In genomic region chr4:127964426-127965061, GRCh38 we compare ENCODE assay signal across 8 cellular contexts. TPM values are rescaled to one million over a fixed set of nuclear protein-coding genes. Genes with fewer than 3 reads are reported as not detected.
A peak's percentile ranks its signal among the peaks of the same experiment; 100 is the strongest.
DNase-seq lines count a peak whose midpoint lies in the region; ATAC-seq, FAIRE-seq and TF ChIP-seq lines count a peak whose summit lies in the region.
"Not testable (repeated sequence)": the region's sequence is repeated elsewhere in the genome, so short reads cannot be mapped to it uniquely, and the experiment has no call there.

No MANE protein-coding gene starts in this region.

- not testable (repeated sequence) for FAIRE-seq in HepG2 (lab: Jason Lieb, UNC)

- not testable (repeated sequence) for H3K9me3 ChIP-seq in AG04450 (ENCODE audit: control insufficient read depth, insufficient read depth, low read length); ectodermal cell (ENCODE audit: control insufficient read depth, low read length); HepG2 (ENCODE audit: low read length); skeletal muscle satellite cell (replicated peaks; ENCODE audit: low read length)

- peaks cover 51% of the 10 kb centered on the region for H3K79me2 ChIP-seq in HepG2 (ENCODE audit: insufficient read depth, low read length)

- H3K27ac ChIP-seq in AG04450 (ENCODE audit: low read depth, low read length) (peak overlapping the region; percentile 92), ectodermal cell (ENCODE audit: insufficient read depth, low read depth, low read length, poor library complexity, severe bottlenecking) (peak overlapping the region; percentile 44), HepG2 (ENCODE audit: extremely low read length, insufficient read depth, low read length) (peak overlapping the region; percentile 90)

- H3K36me3 ChIP-seq in ectodermal cell (ENCODE audit: control insufficient read depth, insufficient read depth, low read length); HepG2 (replicated peaks in 1 of 2; ENCODE audit: control insufficient read depth in 1 of 2, insufficient read depth in 2 of 2, low read length in 2 of 2); skeletal muscle satellite cell (ENCODE audit: insufficient read depth, low read length): not testable (repeated sequence)

- peak overlapping the region; percentile 94 for H3K4me3 Mint-ChIP-seq in activated CD4-positive, alpha-beta memory T cell treated with anti-CD3 and anti-CD28 coated beads for 36 hours

- POLR2A ChIA-PET in AG04450 (lab: Yijun Ruan, JAX) (interaction anchor here (0.9 to 1.5 kb wide), 6 partner anchors 10 to 96 kb away, joined by 3 to 17 read pairs (median 3); partner anchors contain the start of gene LARP1B), HepG2 (lab: Yijun Ruan, JAX) (interaction anchor here (0.6 to 3.0 kb wide), 15 partner anchors 9 to 332 kb away, joined by 3 to 52 read pairs (median 4); partner anchors contain the start of genes LARP1B and PLK4)
- POLR2A ChIA-PET in activated CD4-positive, alpha-beta memory T cell treated with anti-CD3 and anti-CD28 coated beads for 36 hours (lab: Charles Lee): interaction anchor here (1.1 to 2.5 kb wide), 5 partner anchors 33 to 323 kb away, joined by 6 to 44 read pairs (median 10); partner anchors contain the start of genes HSPA4L, LARP1B, PGRMC2 and PLK4

- intact Hi-C loops in activated CD4-positive, alpha-beta memory T cell treated with anti-CD3 and anti-CD28 coated beads for 36 hours (cut with micrococcal nuclease): loop anchor here (1.0 to 10.0 kb wide), 7 partner anchors 33 to 1130 kb away; partner anchors contain the start of genes C4orf33, HSPA4L, LARP1B and PLK4
- intact Hi-C loops in HepG2 (cut with micrococcal nuclease; ENCODE audit: unreplicated experiment): loop anchor here (2.0 to 10.0 kb wide), 3 partner anchors 84 to 320 kb away; partner anchors contain the start of genes HSPA4L, PGRMC2 and PLK4

- H4K20me1 ChIP-seq in HepG2 (ENCODE audit: insufficient read depth, low read length): not testable (repeated sequence)

- not testable (repeated sequence) for H2AFZ ChIP-seq in HepG2 (ENCODE audit: low read length)

- not testable (repeated sequence) for DNase-seq in AG04450 (ENCODE audit: low read depth, low spot score); HepG2 (ENCODE audit: low spot score)
- DNase-seq in NCI-H1092 treated with DMSO at 0.1 percent for 48 hours (lab: John Stamatoyannopoulos, UW): peak; percentile 56
- DNase-seq in activated CD4-positive, alpha-beta memory T cell treated with anti-CD3 and anti-CD28 coated beads for 36 hours: peak; percentile 44

- H3K4me1 ChIP-seq in ectodermal cell (ENCODE audit: control insufficient read depth, insufficient read depth, low read length); skeletal muscle satellite cell (ENCODE audit: control insufficient read depth, insufficient read depth, low read length): not testable (repeated sequence)
- peaks cover 41% of the 10 kb centered on the region for H3K4me1 ChIP-seq in HepG2 (ENCODE audit: insufficient read depth, low read length)

- not testable (repeated sequence) for TF ChIP-seq CTCF in AG04450 (IDR thresholded peaks at IDR 0.05; ENCODE audit: low read depth, low read length); HepG2 (CRISPR knock-in tag; IDR thresholded peaks at IDR 0.05)

- H3K4me3 ChIP-seq in AG04450 (ENCODE audit: low read depth, low read length): peak overlapping the region; percentile 99
- peak overlapping the region; percentile 100 for H3K4me3 ChIP-seq in ectodermal cell (ENCODE audit: insufficient read depth, low read depth, low read length)
- peak overlapping the region; percentile 84 to 99 (median 90) for H3K4me3 ChIP-seq in HepG2 (replicated peaks in 1 of 3; ENCODE audit: insufficient read depth in 1 of 3, low read depth in 2 of 3, low read length in 3 of 3)
- H3K4me3 ChIP-seq in skeletal muscle satellite cell (ENCODE audit: low read length): peak overlapping the region; percentile 98

- H3K27ac Mint-ChIP-seq in activated CD4-positive, alpha-beta memory T cell treated with anti-CD3 and anti-CD28 coated beads for 36 hours: peak overlapping the region; percentile 95

- H3K9me3 Mint-ChIP-seq in activated CD4-positive, alpha-beta memory T cell treated with anti-CD3 and anti-CD28 coated beads for 36 hours: not testable (repeated sequence)

- not testable (repeated sequence) for H3K27me3 ChIP-seq in AG04450 (ENCODE audit: control insufficient read depth, insufficient read depth, low read length); ectodermal cell (ENCODE audit: control insufficient read depth, insufficient read depth, low read length, poor library complexity, severe bottlenecking); HepG2 (ENCODE audit: control insufficient read depth in 1 of 2, insufficient read depth in 2 of 2, low read length in 2 of 2); skeletal muscle satellite cell (ENCODE audit: control insufficient read depth, insufficient read depth, low read length)

- TSS peak; percentile 70 for BruUV-seq in HepG2 (replicated peaks; lab: Mats Ljungman, UMichigan)

- H3K36me3 Mint-ChIP-seq in activated CD4-positive, alpha-beta memory T cell treated with anti-CD3 and anti-CD28 coated beads for 36 hours: peaks cover 17% of the 10 kb centered on the region

- WGBS in ectodermal cell, 2 experiments: 0 to 1% methylated on average over 41 of the region's 41 CpGs
- WGBS in HepG2 (ENCODE audit: low lambda C conversion rate): 0% methylated on average over 1 of the region's 41 CpGs

- peaks cover 38% of the 10 kb centered on the region for H3K4me1 Mint-ChIP-seq in activated CD4-positive, alpha-beta memory T cell treated with anti-CD3 and anti-CD28 coated beads for 36 hours (ENCODE audit: low read depth)

- peak overlapping the region; percentile 98 for H3K9ac ChIP-seq in HepG2 (ENCODE audit: insufficient read depth, low read depth, low read length)
- peak overlapping the region; percentile 95 for H3K9ac ChIP-seq in skeletal muscle satellite cell (ENCODE audit: low read depth, low read length)

- TF ChIP-seq POLR2A in HepG2 (IDR thresholded peaks at IDR 0.05; ENCODE audit: insufficient read depth in 1 of 2, low read depth in 2 of 2, low read length in 2 of 2): not testable (repeated sequence)

- in situ Hi-C loops in HepG2 (cut with HindIII; ENCODE audit: extremely low pct_ligation_motif_present, low pct_unique_long_range_greater_than_20kb): loop anchor here (10.0 kb wide), 1 partner anchor 90 kb away; no protein-coding TSS in a partner anchor

- CTCF ChIA-PET in AG04450 (lab: Charles Lee): interaction anchor here (1.4 kb wide), 1 partner anchor 68 kb away, joined by 4 read pairs; no protein-coding TSS in a partner anchor
- CTCF ChIA-PET in activated CD4-positive, alpha-beta memory T cell treated with anti-CD3 and anti-CD28 coated beads for 36 hours (lab: Charles Lee): interaction anchor here (0.8 to 1.7 kb wide), 5 partner anchors 13 to 182 kb away, joined by 4 to 7 read pairs (median 6); partner anchors contain the start of gene LARP1B
- CTCF ChIA-PET in HepG2 (lab: Yijun Ruan, JAX; ENCODE audit: low intra/inter-chr PET ratio, low total read pairs): not testable (repeated sequence)

- TF ChIP-seq EP300 in HepG2 (IDR thresholded peaks at IDR 0.05; ENCODE audit: low read depth in 2 of 2, low read length in 2 of 2); HepG2 (CRISPR knock-in tag; IDR thresholded peaks at IDR 0.05; ENCODE audit: borderline replicate concordance): not testable (repeated sequence)

- not testable (repeated sequence) for TF ChIP-seq RAD21 in HepG2 (CRISPR knock-in tag; IDR thresholded peaks at IDR 0.05)

- ATAC-seq in GM19324 (IDR thresholded peaks at IDR 0.05; ENCODE audit: low FRiP score, unreplicated experiment): peak; percentile 23
- ATAC-seq in HG02885 (IDR thresholded peaks at IDR 0.05; ENCODE audit: poor library complexity, unreplicated experiment): peak; percentile 21
- ATAC-seq in HepG2: peak; percentile 46

- not testable (repeated sequence) for H3K27me3 Mint-ChIP-seq in activated CD4-positive, alpha-beta memory T cell treated with anti-CD3 and anti-CD28 coated beads for 36 hours

- H3K4me2 ChIP-seq in HepG2 (ENCODE audit: low read depth, low read length) (peak overlapping the region; percentile 53), skeletal muscle satellite cell (ENCODE audit: low read length) (peak overlapping the region; percentile 92)

RNA-seq across cellular contexts. Expression of gene MFSD8, which starts 0.4 kb away (rescaled TPM):
- 11.5 and 18.0 TPM in 2 replicates for polyA plus RNA-seq in AG04450 (2011; rRNA removed)
- polyA minus RNA-seq in AG04450 (2011; rRNA and poly(A)+ RNA removed): 12.6 and 16.6 TPM in 2 replicates
- total RNA-seq in activated CD4-positive, alpha-beta memory T cell treated with anti-CD3 and anti-CD28 coated beads for 36 hours: 10 to 100 TPM; 13.0 to 15.3 TPM
- 17.0 TPM for polyA plus RNA-seq in ectodermal cell (2013, experiment 1 of 4)
- 19.2 TPM for polyA plus RNA-seq in ectodermal cell (2013, experiment 2 of 4)
- polyA plus RNA-seq in ectodermal cell (2013, experiment 3 of 4): 17.0 TPM
- polyA plus RNA-seq in ectodermal cell (2013, experiment 4 of 4): 18.9 TPM
- total RNA-seq in HepG2 (2016; rRNA removed; fragmentation: Illumina TruSeq; extraction: Trizol): 12.3 and 25.5 TPM in 2 replicates
- 36.2 and 53.0 TPM in 2 replicates for total RNA-seq in HepG2 (2016; cell fraction: cytosol; rRNA removed; fragmentation: Illumina TruSeq; extraction: Trizol; ENCODE audit: low read depth)
- 17.1 and 24.3 TPM in 2 replicates for total RNA-seq in HepG2 (2016; cell fraction: insoluble cytoplasmic fraction; rRNA removed; fragmentation: Illumina TruSeq; extraction: Trizol)
- 16.4 and 20.2 TPM in 2 replicates for total RNA-seq in HepG2 (2016; cell fraction: membrane; rRNA removed; fragmentation: Illumina TruSeq; extraction: Trizol)
- total RNA-seq in HepG2 (2016; cell fraction: nucleus; rRNA removed; fragmentation: Illumina TruSeq; extraction: Trizol): 40.1 and 45.9 TPM in 2 replicates
- 24.8 and 26.8 TPM in 2 replicates for polyA plus RNA-seq in HepG2 (2011; rRNA removed)
- 5.0 and 6.9 TPM in 2 replicates for polyA plus RNA-seq in HepG2 (2011; cell fraction: cytosol; rRNA removed)
- 46.5 and 53.4 TPM in 2 replicates for polyA plus RNA-seq in HepG2 (2011; cell fraction: nucleus; rRNA removed)
- 14.5 and 18.2 TPM in 2 replicates for polyA plus RNA-seq in HepG2 (2012)
- 1.8 and 2.4 TPM in 2 replicates for polyA plus RNA-seq in HepG2 (2016; cell fraction: cytosol; fragmentation: Illumina TruSeq; extraction: Trizol; ENCODE audit: low read depth)
- 9.0 and 9.2 TPM in 2 replicates for polyA plus RNA-seq in HepG2 (2016; cell fraction: insoluble cytoplasmic fraction; fragmentation: Illumina TruSeq; extraction: Trizol; ENCODE audit: low read depth)
- 2.5 and 2.6 TPM in 2 replicates for polyA plus RNA-seq in HepG2 (2016; cell fraction: membrane; fragmentation: Illumina TruSeq; extraction: Trizol; ENCODE audit: low read depth)
- 49.8 and 56.3 TPM in 2 replicates for polyA plus RNA-seq in HepG2 (2016; cell fraction: nucleus; fragmentation: Illumina TruSeq; extraction: Trizol; ENCODE audit: insufficient read depth, low read depth)
- polyA minus RNA-seq in HepG2 (2011; rRNA and poly(A)+ RNA removed; ENCODE audit: low replicate concordance): 10.4 and 14.3 TPM in 2 replicates
- polyA minus RNA-seq in HepG2 (2011; cell fraction: cytosol; rRNA and poly(A)+ RNA removed): 11.1 and 11.3 TPM in 2 replicates
- polyA minus RNA-seq in HepG2 (2011; cell fraction: nucleus; rRNA and poly(A)+ RNA removed): 79.4 TPM in 2 replicates
- 12.4 and 21.4 TPM in 2 replicates for total RNA-seq in skeletal muscle satellite cell (2012; rRNA removed)

RNA-seq across cellular contexts. Expression of gene ABHD18, which starts 0.7 kb away (rescaled TPM):
- polyA plus RNA-seq in AG04450 (2011; rRNA removed) (3.2 and 4.5 TPM in 2 replicates), HepG2 (2011; rRNA removed) (4.9 and 5.5 TPM in 2 replicates)
- polyA minus RNA-seq in AG04450 (2011; rRNA and poly(A)+ RNA removed): 3.3 and 7.2 TPM in 2 replicates
- 10 to 100 TPM; 17.3 to 18.9 TPM for total RNA-seq in activated CD4-positive, alpha-beta memory T cell treated with anti-CD3 and anti-CD28 coated beads for 36 hours
- polyA plus RNA-seq in ectodermal cell (2013, experiment 1 of 4): 11.5 TPM
- polyA plus RNA-seq in ectodermal cell (2013, experiment 2 of 4): 11.8 TPM
- 11.0 TPM for polyA plus RNA-seq in ectodermal cell (2013, experiment 3 of 4)
- polyA plus RNA-seq in ectodermal cell (2013, experiment 4 of 4): 13.2 TPM
- 16.3 and 17.8 TPM in 2 replicates for total RNA-seq in HepG2 (2016; rRNA removed; fragmentation: Illumina TruSeq; extraction: Trizol)
- total RNA-seq in HepG2 (2016; cell fraction: cytosol; rRNA removed; fragmentation: Illumina TruSeq; extraction: Trizol; ENCODE audit: low read depth): 8.2 and 11.5 TPM in 2 replicates
- 14.5 and 20.1 TPM in 2 replicates for total RNA-seq in HepG2 (2016; cell fraction: insoluble cytoplasmic fraction; rRNA removed; fragmentation: Illumina TruSeq; extraction: Trizol)
- 7.1 and 8.6 TPM in 2 replicates for total RNA-seq in HepG2 (2016; cell fraction: membrane; rRNA removed; fragmentation: Illumina TruSeq; extraction: Trizol)
- 9.7 and 16.2 TPM in 2 replicates for total RNA-seq in HepG2 (2016; cell fraction: nucleus; rRNA removed; fragmentation: Illumina TruSeq; extraction: Trizol)
- 1.7 and 2.5 TPM in 2 replicates for polyA plus RNA-seq in HepG2 (2011; cell fraction: cytosol; rRNA removed)
- polyA plus RNA-seq in HepG2 (2011; cell fraction: nucleus; rRNA removed): 3.1 and 5.2 TPM in 2 replicates
- 7.3 and 7.8 TPM in 2 replicates for polyA plus RNA-seq in HepG2 (2012)
- polyA plus RNA-seq in HepG2 (2016; cell fraction: cytosol; fragmentation: Illumina TruSeq; extraction: Trizol; ENCODE audit: low read depth): 0.51 and 0.75 TPM in 2 replicates
- polyA plus RNA-seq in HepG2 (2016; cell fraction: insoluble cytoplasmic fraction; fragmentation: Illumina TruSeq; extraction: Trizol; ENCODE audit: low read depth): 10.6 and 11.7 TPM in 2 replicates
- polyA plus RNA-seq in HepG2 (2016; cell fraction: membrane; fragmentation: Illumina TruSeq; extraction: Trizol; ENCODE audit: low read depth): 1.5 TPM in 2 replicates
- polyA plus RNA-seq in HepG2 (2016; cell fraction: nucleus; fragmentation: Illumina TruSeq; extraction: Trizol; ENCODE audit: insufficient read depth, low read depth): 18.6 and 20.3 TPM in 2 replicates
- polyA minus RNA-seq in HepG2 (2011; rRNA and poly(A)+ RNA removed; ENCODE audit: low replicate concordance): 3.0 and 4.0 TPM in 2 replicates
- 4.7 and 5.4 TPM in 2 replicates for polyA minus RNA-seq in HepG2 (2011; cell fraction: cytosol; rRNA and poly(A)+ RNA removed)
- 14.9 and 18.3 TPM in 2 replicates for polyA minus RNA-seq in HepG2 (2011; cell fraction: nucleus; rRNA and poly(A)+ RNA removed)
- total RNA-seq in skeletal muscle satellite cell (2012; rRNA removed): 5.0 and 6.6 TPM in 2 replicates
